Comparison of ENCODE assay signal across 8 cellular contexts in the genomic region with DNA sequence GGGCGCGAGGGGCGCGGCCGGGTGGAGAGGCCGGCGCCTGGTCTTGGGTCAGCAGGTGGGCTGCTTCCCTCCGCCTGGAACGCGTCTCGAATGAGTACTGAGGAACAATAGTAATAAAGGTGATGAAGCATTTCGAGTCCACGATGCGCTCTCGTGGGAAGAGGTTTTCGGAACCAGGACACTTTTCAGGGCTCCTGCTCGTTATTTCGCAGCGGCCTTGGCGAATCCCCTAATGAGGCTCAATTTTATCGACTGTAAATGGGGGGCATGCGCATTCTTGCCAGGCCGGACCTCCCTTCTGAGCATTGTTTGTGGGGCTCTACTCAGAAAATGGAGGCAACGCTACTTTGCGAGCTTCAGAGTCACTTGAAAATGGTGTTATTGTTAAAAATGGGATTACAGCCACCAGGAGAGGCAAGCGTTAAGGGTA. TPM values are rescaled to one million over a fixed set of nuclear protein-coding genes. Genes with fewer than 3 reads are reported as not detected.
DNase-seq lines count a peak whose midpoint lies in the region.

No MANE protein-coding gene starts in this region.

- POLR2A ChIA-PET in CD8-positive, alpha-beta memory T cell (lab: Charles Lee), result interaction anchor here (0.5 to 1.5 kb wide), 5 partner anchors 11 to 770 kb away, joined by 3 to 17 read pairs (median 5); partner anchors contain the start of genes CAPN7, CCDC174, LSM3 and RBSN

- H3K4me2 ChIP-seq in neuronal stem cell (ENCODE audit: insufficient read depth, low read length, poor library complexity, severe bottlenecking), result peak overlapping the region; percentile 63

- peaks cover 4 to 47% (median 6%) of the 10 kb centered on the region in 3 donors for H3K36me3 Mint-ChIP-seq in CD8-positive, alpha-beta memory T cell

- peaks cover 4% of the 10 kb centered on the region for H3K79me1 ChIP-seq in neuronal stem cell (ENCODE audit: low read depth, low read length)

- H2AFZ ChIP-seq in neuronal stem cell (ENCODE audit: low read length), result peak overlapping the region; percentile 84

- no peak overlapping the region for H2BK5ac ChIP-seq in neuronal stem cell (ENCODE audit: low read length)

- peak overlapping the region; percentile 98 to 100 (median 100) for H3K4me3 Mint-ChIP-seq in CD8-positive, alpha-beta memory T cell

- no peaks in the 10 kb centered on the region for H3K9me3 Mint-ChIP-seq in CD8-positive, alpha-beta memory T cell

- H4K91ac ChIP-seq in neuronal stem cell (ENCODE audit: low read depth, low read length, poor library complexity), result no peak overlapping the region

- H3K4me1 Mint-ChIP-seq in CD8-positive, alpha-beta memory T cell, result peaks cover 48 to 83% (median 60%) of the 10 kb centered on the region in 3 donors

- peak overlapping the region; percentile 93 to 100 (median 100) for H3K27ac Mint-ChIP-seq in CD8-positive, alpha-beta memory T cell

- no peak overlapping the region for H2BK120ac ChIP-seq in neuronal stem cell (ENCODE audit: low read depth, low read length)

- WGBS in ectodermal cell, 2 experiments, result 1 to 2% methylated on average over 26 of the region's 26 CpGs
- WGBS in neuronal stem cell (ENCODE audit: extremely low coverage in 2 of 2, insufficient read length in 2 of 2, insufficient replicate concordance in 1 of 2), 2 donors, result no CpG with 5 or more reads among the region's 26 CpGs

- peak overlapping the region; percentile 38 for H3K18ac ChIP-seq in neuronal stem cell (ENCODE audit: low read length)

- H3K4me3 ChIP-seq in CD8-positive, alpha-beta memory T cell (ENCODE audit: low read length), result peak overlapping the region; percentile 85
- peak overlapping the region; percentile 73 for H3K4me3 ChIP-seq in Jurkat, Clone E6-1 (ENCODE audit: low read length)
- H3K4me3 ChIP-seq in ectodermal cell (ENCODE audit: insufficient read depth, low read depth, low read length) (peak overlapping the region; percentile 84), neuronal stem cell (ENCODE audit: low read length in 2 of 2) (peak overlapping the region; percentile 67 to 79)

- H3K27me3 Mint-ChIP-seq in CD8-positive, alpha-beta memory T cell, result no peaks in the 10 kb centered on the region

- peak overlapping the region; percentile 79 for H3K27ac ChIP-seq in CD8-positive, alpha-beta memory T cell (ENCODE audit: low read depth, low read length)
- H3K27ac ChIP-seq in ectodermal cell (ENCODE audit: insufficient read depth, low read depth, low read length, poor library complexity, severe bottlenecking) (peak overlapping the region; percentile 93), neuronal stem cell (replicated peaks; ENCODE audit: low read length) (peak overlapping the region; percentile 52)

- H2BK15ac ChIP-seq in neuronal stem cell (ENCODE audit: low read length), result no peak overlapping the region

- no peak for DNase-seq in CD8-positive, alpha-beta memory T cell
- no peak for DNase-seq in Jurkat, Clone E6-1 (ENCODE audit: low read depth, low spot score)
- DNase-seq in neuronal stem cell (ENCODE audit: low spot score) (no peak), SW 1271 (lab: John Stamatoyannopoulos, UW) (no peak), head of caudate nucleus (no peak), activated gamma-delta T cell treated with Interleukin-2 at 50 U/mL for 16 hours (no peak), NCI-H510A (lab: John Stamatoyannopoulos, UW) (no peak)

- intact Hi-C loops in head of caudate nucleus (cut with DNase I), result loop anchor here (5.0 to 10.0 kb wide), 3 partner anchors 116 to 294 kb away; partner anchors contain the start of genes CCDC174, MRPS25 and RBSN

- H4K8ac ChIP-seq in neuronal stem cell (ENCODE audit: low read depth, low read length), result no peak overlapping the region

- H3K27me3 ChIP-seq in CD8-positive, alpha-beta memory T cell (ENCODE audit: insufficient read depth, low read length, poor library complexity, severe bottlenecking), result no peaks in the 10 kb centered on the region
- no peaks in the 10 kb centered on the region for H3K27me3 ChIP-seq in ectodermal cell (ENCODE audit: control insufficient read depth, insufficient read depth, low read length, poor library complexity, severe bottlenecking)
- H3K27me3 ChIP-seq in neuronal stem cell (ENCODE audit: control insufficient read depth in 3 of 3, insufficient read depth in 3 of 3, low read depth in 1 of 3, low read length in 3 of 3), result no peaks in the 10 kb centered on the region

- H3K36me3 ChIP-seq in CD8-positive, alpha-beta memory T cell (ENCODE audit: insufficient read depth, low read length), result peaks cover 12% of the 10 kb centered on the region
- H3K36me3 ChIP-seq in ectodermal cell (ENCODE audit: control insufficient read depth, insufficient read depth, low read length) (peaks cover 17% of the 10 kb centered on the region), neuronal stem cell (replicated peaks in 1 of 2; ENCODE audit: control insufficient read depth in 2 of 2, insufficient read depth in 2 of 2, low read length in 2 of 2) (peaks cover 6 to 62% of the 10 kb centered on the region in 2 donors)

- H3K9ac ChIP-seq in neuronal stem cell (ENCODE audit: low read depth, low read length, poor library complexity), result no peak overlapping the region

- H3K9me3 ChIP-seq in CD8-positive, alpha-beta memory T cell (ENCODE audit: low read length), result no peaks in the 10 kb centered on the region
- H3K9me3 ChIP-seq in ectodermal cell (ENCODE audit: control insufficient read depth, low read length), result no peaks in the 10 kb centered on the region
- no peaks in the 10 kb centered on the region for H3K9me3 ChIP-seq in neuronal stem cell (replicated peaks in 1 of 2; ENCODE audit: control insufficient read depth in 2 of 2, insufficient read depth in 1 of 2, low read depth in 1 of 2, low read length in 2 of 2)

- H3K4me1 ChIP-seq in CD8-positive, alpha-beta memory T cell (ENCODE audit: insufficient read depth, low read length), result peaks cover 33% of the 10 kb centered on the region
- H3K4me1 ChIP-seq in ectodermal cell (ENCODE audit: control insufficient read depth, insufficient read depth, low read length) (peaks cover 8% of the 10 kb centered on the region), neuronal stem cell (ENCODE audit: control insufficient read depth in 2 of 2, insufficient read depth in 1 of 2, low read depth in 1 of 2, low read length in 2 of 2) (peaks cover 5 to 6% of the 10 kb centered on the region in 2 donors)

- CTCF ChIA-PET in CD8-positive, alpha-beta memory T cell (lab: Charles Lee), result no interaction called here

- no peak overlapping the region for H2AK5ac ChIP-seq in neuronal stem cell (ENCODE audit: low read depth, low read length)

- no peak overlapping the region for H3K14ac ChIP-seq in neuronal stem cell (ENCODE audit: low read length)

- peak overlapping the region; percentile 29 for H3K23ac ChIP-seq in neuronal stem cell (ENCODE audit: low read depth, low read length, poor library complexity)

- H3K4ac ChIP-seq in neuronal stem cell (ENCODE audit: low read length), result no peak overlapping the region

- no peak overlapping the region for H2BK12ac ChIP-seq in neuronal stem cell (ENCODE audit: low read length)

RNA-seq across cellular contexts. Expression of gene NR2C2, which starts 1.2 kb away (rescaled TPM):
- total RNA-seq in CD8-positive, alpha-beta memory T cell, result 10 to 100 TPM; 46.7 to 47.1 TPM
- 14.5 TPM for polyA plus RNA-seq in CD8-positive, alpha-beta memory T cell
- 26.7 TPM for polyA plus RNA-seq in Jurkat, Clone E6-1 (2012; ENCODE audit: insufficient read depth, insufficient read length)
- polyA plus RNA-seq in ectodermal cell (2013, experiment 1 of 4), result 32.1 TPM
- 39.6 TPM for polyA plus RNA-seq in ectodermal cell (2013, experiment 2 of 4)
- 31.4 TPM for polyA plus RNA-seq in ectodermal cell (2013, experiment 3 of 4)
- 33.5 TPM for polyA plus RNA-seq in ectodermal cell (2013, experiment 4 of 4)
- polyA plus RNA-seq in neuronal stem cell (2013, experiment 1 of 2), result 21.0 TPM
- 22.1 TPM for polyA plus RNA-seq in neuronal stem cell (2013, experiment 2 of 2)
